Comparison of ENCODE assay signal across 8 cellular contexts in genomic region chr1:102174259-102174863, GRCh38.
DNase-seq lines count a peak whose midpoint lies in the region; ATAC-seq and TF ChIP-seq lines count a peak whose summit lies in the region.

No MANE protein-coding gene starts in this region.

- H2AFZ ChIP-seq in PC-3 (ENCODE audit: low read length): no peak overlapping the region

- H3K9ac ChIP-seq in PC-3 (ENCODE audit: low read length): no peak overlapping the region

- H3K36me3 ChIP-seq in PC-3 (ENCODE audit: low read depth, low read length): no peaks in the 10 kb centered on the region

- H3K9me2 ChIP-seq in PC-3 (replicated peaks; ENCODE audit: low read length): no peaks in the 10 kb centered on the region

- no peak overlapping the region for H3K27ac ChIP-seq in PC-3 (ENCODE audit: low read length)

- H4K20me1 ChIP-seq in PC-3 (ENCODE audit: low read length): no peaks in the 10 kb centered on the region

- H3K27ac Mint-ChIP-seq in progenitor cell of endocrine pancreas: no peak overlapping the region

- ATAC-seq in HG02852 (IDR thresholded peaks at IDR 0.05; ENCODE audit: unreplicated experiment) (peak; percentile 82), PC-3 (no peak), omental fat pad (ENCODE audit: low FRiP score) (no peak)

- no peaks in the 10 kb centered on the region for H3F3A ChIP-seq in PC-3 (ENCODE audit: low read length, unreplicated experiment)

- H3K9me3 Mint-ChIP-seq in progenitor cell of endocrine pancreas (ENCODE audit: low read depth): no peaks in the 10 kb centered on the region

- POLR2A ChIA-PET in PC-3 (lab: Charles Lee; ENCODE audit: unreplicated experiment): no interaction called here

- CTCF ChIA-PET in PC-3 (lab: Charles Lee): no interaction called here

- no peaks in the 10 kb centered on the region for H3K79me2 ChIP-seq in PC-3 (ENCODE audit: low read length)

- H3K4me1 Mint-ChIP-seq in progenitor cell of endocrine pancreas (ENCODE audit: low read depth): no peaks in the 10 kb centered on the region

- no peak overlapping the region for H3K4me2 ChIP-seq in PC-3 (ENCODE audit: low read length)

- TF ChIP-seq CTCF in PC-3 (conservative IDR thresholded peaks at IDR 0.05; ENCODE audit: low read depth, low read length) (peak; percentile 78), progenitor cell of endocrine pancreas (IDR thresholded peaks at IDR 0.05; ENCODE audit: unreplicated experiment) (peak; percentile 51), omental fat pad (IDR thresholded peaks at IDR 0.05) (no peak)

- no TSS peak for BruUV-seq in PC-3 (replicated peaks; lab: Mats Ljungman, UMichigan)

- no peaks in the 10 kb centered on the region for H3K27me3 Mint-ChIP-seq in progenitor cell of endocrine pancreas

- no peak overlapping the region for H3K4me3 ChIP-seq in PC-3 (ENCODE audit: low read length)

- H3K36me3 Mint-ChIP-seq in progenitor cell of endocrine pancreas (ENCODE audit: insufficient read depth): no peaks in the 10 kb centered on the region

- no peaks in the 10 kb centered on the region for H3K9me3 ChIP-seq in PC-3 (ENCODE audit: low read length)

- H3K27me3 ChIP-seq in PC-3 (ENCODE audit: low read length): no peaks in the 10 kb centered on the region

- no peaks in the 10 kb centered on the region for H3K4me1 ChIP-seq in PC-3 (ENCODE audit: insufficient read depth, low read length)

- intact Hi-C loops in PC-3 (cut with micrococcal nuclease): no loop called here

- DNase-seq in DMS 273 (lab: John Stamatoyannopoulos, UW; ENCODE audit: unreplicated experiment) (peak; percentile 45), DMS 273 treated with DMSO at 0.1 percent for 48 hours (lab: John Stamatoyannopoulos, UW) (no peak), PC-3 (peak; percentile 51), progenitor cell of endocrine pancreas (ENCODE audit: low spot score, unreplicated experiment) (no peak), omental fat pad (ENCODE audit: low spot score) (no peak), SHP77 treated with DMSO at 0.1 percent for 48 hours (lab: John Stamatoyannopoulos, UW) (no peak)
- DNase-seq in activated CD4-positive, CD25-positive, alpha-beta regulatory T cell treated with anti-CD3 and anti-CD28 coated beads, Interleukin-2, amount 50 U/mL, for 72 hours: no peak

- no peak overlapping the region for H3K4me3 Mint-ChIP-seq in progenitor cell of endocrine pancreas (ENCODE audit: low read depth)

Comparison
In these comparisons a context has a peak if more than half of its experiments do, and no peak if none do; other contexts are left out.
1. DNase-seq: peak in DMS 273 (single experiment) and PC-3 (single experiment); none in DMS 273 treated with DMSO at 0.1 percent for 48 hours (single experiment), progenitor cell of endocrine pancreas (single experiment), activated CD4-positive, CD25-positive, alpha-beta regulatory T cell treated with anti-CD3 and anti-CD28 coated beads, Interleukin-2, amount 50 U/mL, for 72 hours (single experiment), omental fat pad (single experiment) and SHP77 treated with DMSO at 0.1 percent for 48 hours (single experiment).
2. CTCF ChIP-seq: peak in PC-3 (single experiment) and progenitor cell of endocrine pancreas (single experiment); none in omental fat pad (0 of 3).